In genomic region chr1:44412591-44412990, GRCh38 we compare ENCODE assay signal across 20 cellular contexts.
"Had no signal": no experiment of that assay in that cellular context is flagged by ENCODE, and none has a peak within 500 bp of the region (broad histone marks: within the 10 kb centered on the region; RNA-seq: fewer than 3 reads in every experiment).

No MANE protein-coding gene starts in this region.

- H3K4me3 ChIP-seq: colonic mucosa, left ventricle myocardium inferior, lower lobe of right lung, psoas muscle, spleen, stomach, thyroid gland had no signal

- H3K9ac ChIP-seq: parathyroid adenoma had no signal

- H3K36me3 Mint-ChIP-seq: immature natural killer cell; natural killer cell treated with Interleukin-12 subunit alpha and Interleukin-12 subunit beta and Interleukin-15 and Interleukin-18, amount 100 ng/mL, for 72 hours; type B pancreatic cell had no signal

- H2AFZ ChIP-seq: parathyroid adenoma had no signal

- H3K79me2 ChIP-seq: parathyroid adenoma had no signal

- DNase-seq: colonic mucosa; dermis blood vessel endothelial cell; effector CD4-positive, alpha-beta T cell; endodermal cell; immature natural killer cell; left ventricle myocardium inferior; lower lobe of right lung; mesenchymal stem cell; midbrain; occipital lobe; psoas muscle; spleen; stimulated activated CD4-positive, alpha-beta T cell treated with anti-CD3 and anti-CD28 coated beads, Interleukin-2, amount 100 ng/mL, for 24 hours; stimulated activated CD4-positive, alpha-beta T cell treated with anti-CD3 and anti-CD28 coated beads, Interleukin-4, amount 100 ng/mL, for 4 hours; stimulated activated naive CD4-positive, alpha-beta T cell; stomach; thyroid gland had no signal

- H3K36me3 ChIP-seq: colonic mucosa, left ventricle myocardium inferior, lower lobe of right lung, spleen, stomach, thyroid gland had no signal

- H3K27ac Mint-ChIP-seq: endodermal cell; immature natural killer cell; natural killer cell treated with Interleukin-12 subunit alpha and Interleukin-12 subunit beta and Interleukin-15 and Interleukin-18, amount 100 ng/mL, for 72 hours; type B pancreatic cell had no signal

- H3K9me3 ChIP-seq: colonic mucosa, left ventricle myocardium inferior, lower lobe of right lung, psoas muscle, spleen, thyroid gland had no signal

- H3K4me3 Mint-ChIP-seq: endodermal cell; immature natural killer cell; natural killer cell treated with Interleukin-12 subunit alpha and Interleukin-12 subunit beta and Interleukin-15 and Interleukin-18, amount 100 ng/mL, for 72 hours; type B pancreatic cell had no signal

- H3K27ac ChIP-seq: colonic mucosa, left ventricle myocardium inferior, lower lobe of right lung, parathyroid adenoma, psoas muscle, spleen, stomach, thyroid gland had no signal

- H3K9me3 Mint-ChIP-seq: endodermal cell; immature natural killer cell; natural killer cell treated with Interleukin-12 subunit alpha and Interleukin-12 subunit beta and Interleukin-15 and Interleukin-18, amount 100 ng/mL, for 72 hours; type B pancreatic cell had no signal

- H3K4me1 ChIP-seq: colonic mucosa, parathyroid adenoma had no signal
